ENCODE assay signal across 13 cellular contexts in the genomic region with DNA sequence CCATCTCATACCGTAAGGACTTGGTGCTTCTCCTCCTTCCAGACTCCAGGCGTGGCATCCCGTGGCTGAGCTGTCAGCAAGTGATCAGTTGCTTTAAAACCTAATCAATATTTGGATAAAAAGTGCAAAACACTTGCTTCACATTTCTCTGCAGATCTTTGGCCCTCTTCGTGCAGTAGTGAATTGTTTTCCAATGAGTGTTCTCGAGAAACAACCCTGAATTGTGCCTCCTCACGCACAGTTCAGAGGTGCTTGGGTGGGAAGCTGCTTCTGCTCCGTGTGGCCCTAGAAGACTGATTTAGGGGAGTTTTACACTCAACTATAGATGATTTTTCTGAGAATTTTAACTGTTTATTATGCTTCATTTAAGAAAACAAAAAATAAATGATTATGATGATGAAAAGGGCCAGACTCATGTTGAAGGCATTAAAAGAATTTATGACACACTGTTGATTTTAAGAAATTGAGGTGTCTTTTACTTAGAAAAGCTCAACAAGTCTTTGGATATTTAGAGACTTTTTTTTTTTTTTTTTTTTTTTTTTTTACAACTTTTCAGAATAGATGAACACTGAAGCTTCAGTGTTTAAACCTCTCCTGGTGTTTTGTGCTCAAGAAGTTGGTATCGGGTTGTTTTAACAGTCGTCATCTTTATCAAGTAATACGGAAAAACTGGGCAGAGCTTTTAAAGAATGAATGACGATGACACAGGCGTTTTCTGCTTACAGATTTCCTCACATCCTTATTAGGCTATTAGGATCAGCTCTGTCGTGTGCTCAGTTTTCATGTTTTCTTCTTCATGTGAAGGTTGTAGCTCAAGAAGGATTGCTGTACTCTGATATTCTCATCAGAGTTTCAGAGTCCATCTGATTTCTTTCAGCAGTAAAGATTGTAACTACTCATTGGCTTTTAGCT. TPM values are rescaled to one million over a fixed set of nuclear protein-coding genes. Genes with fewer than 3 reads are reported as not detected.
DNase-seq lines count a peak whose midpoint lies in the region; ATAC-seq, FAIRE-seq and TF ChIP-seq lines count a peak whose summit lies in the region.
"Had no signal": no experiment of that assay in that cellular context is flagged by ENCODE, and none has a peak within 500 bp of the region (broad histone marks: within the 10 kb centered on the region; RNA-seq: fewer than 3 reads in every experiment).

No MANE protein-coding gene starts in this region.

- TF ChIP-seq POLR2A in esophagus squamous epithelium (IDR thresholded peaks at IDR 0.05): no peak

- DNase-seq in A172 (ENCODE audit: low spot score) (peak; percentile 31), LHCN-M2 (ENCODE audit: low read depth) (peak; percentile 15), esophagus squamous epithelium (lab: John Stamatoyannopoulos, UW) (no peak), pancreas (no peak), epidermal melanocyte (ENCODE audit: insufficient read length, low spot score) (no peak), NCI-H1417 (lab: John Stamatoyannopoulos, UW) (no peak), Ammon's horn (ENCODE audit: low spot score) (no peak)
- DNase-seq: BE2C, NCI-H2029 treated with DMSO at 0.1 percent for 48 hours, Peyer's patch, retina had no signal

- FAIRE-seq in pancreas (lab: Jason Lieb, UNC): peak; percentile 49
- FAIRE-seq: TTC549 had no signal

- peaks cover 14 to 79% (median 18%) of the 10 kb centered on the region in 3 donors for H3K36me3 ChIP-seq in esophagus squamous epithelium
- peaks cover 0 to 29% (median 12%) of the 10 kb centered on the region in 3 donors for H3K36me3 ChIP-seq in pancreas

- H3K27ac ChIP-seq in esophagus squamous epithelium (peak overlapping the region; percentile 59 to 87 (median 76)), pancreas (no peak overlapping the region)

- H3K9me3 ChIP-seq in esophagus squamous epithelium: no peaks in the 10 kb centered on the region
- H3K9me3 ChIP-seq in pancreas: no peaks in the 10 kb centered on the region
- H3K9me3 ChIP-seq: BE2C, Peyer's patch had no signal

- ATAC-seq in pancreas: no peak
- no peak for ATAC-seq in HG02678 (IDR thresholded peaks at IDR 0.05; ENCODE audit: unreplicated experiment)

- H3K4me3 ChIP-seq in esophagus squamous epithelium (no peak overlapping the region), pancreas (no peak overlapping the region)
- H3K4me3 ChIP-seq: Peyer's patch had no signal

- intact Hi-C loops in esophagus squamous epithelium (cut with DNase I): no loop called here
- intact Hi-C loops in pancreas (cut with DNase I): no loop called here

- TF ChIP-seq CTCF in esophagus squamous epithelium (IDR thresholded peaks at IDR 0.05) (no peak), pancreas (IDR thresholded peaks at IDR 0.05) (no peak)

- H3K4me1 ChIP-seq in esophagus squamous epithelium: peaks cover 13 to 36% (median 19%) of the 10 kb centered on the region in 3 donors
- peaks cover 0 to 12% (median 11%) of the 10 kb centered on the region in 3 donors for H3K4me1 ChIP-seq in pancreas
- H3K4me1 ChIP-seq: BE2C, Peyer's patch had no signal

- H3K27me3 ChIP-seq in esophagus squamous epithelium (no peaks in the 10 kb centered on the region), pancreas (no peaks in the 10 kb centered on the region)
- H3K27me3 ChIP-seq: BE2C, Peyer's patch had no signal

- WGBS in esophagus squamous epithelium, 2 donors: 77 to 80% methylated on average over 13 of the region's 13 CpGs
- 90% methylated on average over 13 of the region's 13 CpGs for WGBS in pancreas, 2 donors

RNA-seq across cellular contexts. Expression of gene TEX29, which starts 39.5 kb away (rescaled TPM):
- total RNA-seq in A172 (2014; rRNA removed; shearing (Covaris generic)): not detected in 2 replicates
- not detected in 2 replicates for total RNA-seq in LHCN-M2 (2014; rRNA removed)
- polyA plus RNA-seq in LHCN-M2 (2012): not detected
- total RNA-seq in esophagus squamous epithelium: not detected
- total RNA-seq in pancreas: under 1 TPM in 2 of 6 donors, not detected in 4; 0.23 to 0.47 TPM
- polyA plus RNA-seq in pancreas: 1 to 10 TPM; 2.2 to 3.8 TPM
- total RNA-seq: Peyer's patch had no signal

Comparison
In these comparisons a context has a peak if more than half of its experiments do, and no peak if none do; other contexts are left out.
1. DNase-seq: peak in A172 (single experiment) and LHCN-M2 (single experiment); none in esophagus squamous epithelium (single experiment), pancreas (0 of 6), epidermal melanocyte (single experiment), NCI-H1417 (0 of 3) and Ammon's horn (single experiment).
2. H3K27ac ChIP-seq: peak in esophagus squamous epithelium (4 of 4); none in pancreas (0 of 4).